ENCODE assay signal across 2 cellular contexts in the genomic region with DNA sequence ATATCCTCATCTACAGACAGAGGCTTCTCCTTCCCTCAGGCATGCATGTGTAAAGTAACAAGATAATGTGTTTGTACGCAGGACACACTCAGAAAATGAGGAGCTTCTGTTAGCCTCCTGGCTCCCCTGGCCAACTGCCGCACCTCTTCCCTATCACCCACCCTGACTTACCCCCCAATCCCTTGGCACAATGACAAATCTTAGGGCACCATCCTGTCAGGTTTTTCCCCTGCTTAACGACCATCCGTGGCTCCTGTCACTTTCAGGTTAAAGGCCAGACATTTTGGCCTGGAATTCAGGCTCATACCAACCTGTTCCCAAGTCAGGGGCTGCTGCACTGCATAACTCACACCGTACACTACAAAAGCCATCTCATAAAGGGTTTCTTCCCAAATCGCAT.
TF ChIP-seq lines count a peak whose summit lies in the region.

No MANE protein-coding gene starts in this region.

TF ChIP-seq in GM12891, 5 proteins besides CTCF, POLR2A, EP300 and RAD21 (continued from another document):
- TF ChIP-seq PAX5 (IDR thresholded peaks at IDR 0.05; ENCODE audit: insufficient read depth, low read length, severe bottlenecking) (no peak), POLR2AphosphoS5 (IDR thresholded peaks at IDR 0.05; ENCODE audit: low read depth, low read length) (no peak)

TF ChIP-seq in H1, 55 proteins besides CTCF, POLR2A, EP300 and RAD21 (continued from another document):
- no peak for TF ChIP-seq KDM4A (IDR thresholded peaks at IDR 0.05; ENCODE audit: low read depth, low read length, severe bottlenecking)
- TF ChIP-seq POU5F1 (IDR thresholded peaks at IDR 0.05; ENCODE audit: low read depth, low read length) = no peak
- no peak for TF ChIP-seq ZNF274 (IDR thresholded peaks at IDR 0.05; ENCODE audit: borderline replicate concordance, extremely low read depth, low read length)
- no peak for TF ChIP-seq SUZ12 (IDR thresholded peaks at IDR 0.05; ENCODE audit: low read length)
- no peak for TF ChIP-seq GABPA (IDR thresholded peaks at IDR 0.05; ENCODE audit: borderline replicate concordance, insufficient read depth, low read length)
- TF ChIP-seq RNF2 (IDR thresholded peaks at IDR 0.05; ENCODE audit: borderline replicate concordance, low read depth, low read length, missing control alignments, poor library complexity, severe bottlenecking) = no peak
- no peak for TF ChIP-seq CHD1 (IDR thresholded peaks at IDR 0.05; ENCODE audit: low read depth, low read length)
- TF ChIP-seq RFX5 (IDR thresholded peaks at IDR 0.05; ENCODE audit: borderline replicate concordance, low read depth, low read length) = no peak
- TF ChIP-seq TCF12 (IDR thresholded peaks at IDR 0.05; ENCODE audit: low read depth, low read length) = no peak
- TF ChIP-seq BACH1 (IDR thresholded peaks at IDR 0.05; ENCODE audit: low read length) = no peak
- TF ChIP-seq, protein P1, sequence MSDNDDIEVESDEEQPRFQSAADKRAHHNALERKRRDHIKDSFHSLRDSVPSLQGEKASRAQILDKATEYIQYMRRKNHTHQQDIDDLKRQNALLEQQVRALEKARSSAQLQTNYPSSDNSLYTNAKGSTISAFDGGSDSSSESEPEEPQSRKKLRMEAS (IDR thresholded peaks at IDR 0.05) = no peak
TF ChIP-seq in H1: peak in this region for 0.
